ENCODE assay signal across 33 cellular contexts in genomic region chr12:79664518-79664917, GRCh38.
"Had no signal": no experiment of that assay in that cellular context is flagged by ENCODE, and none has a peak within 500 bp of the region (broad histone marks: within the 10 kb centered on the region; RNA-seq: fewer than 3 reads in every experiment).

No MANE protein-coding gene starts in this region.

- H3K27me3 ChIP-seq: neutrophil, ovary, spleen, suprapubic skin, testis, tibial artery, transverse colon, upper lobe of left lung, vagina had no signal

- H3K4me2 ChIP-seq: smooth muscle cell had no signal

- ATAC-seq: naive thymus-derived CD4-positive, alpha-beta T cell; natural killer cell; psoas muscle; right cardiac atrium; sciatic nerve; stimulated activated memory B cell treated with anti-CD40 and anti-IgM and Interleukin-4, amounts not matched to agents 10 μg/mL and 1 μg/mL and 100 μg/mL, for 72 hours; stimulated activated naive CD8-positive, alpha-beta T cell treated with anti-CD3 and anti-CD28 coated beads, Interleukin-15, amount 100 ng/mL, for 72 hours; stimulated activated naive CD8-positive, alpha-beta T cell treated with anti-CD3 and anti-CD28 coated beads, Interleukin-15, Interleukin-2, amounts not matched to agents 100 U/mL and 50 U/mL, for 24 hours had no signal

- H3K36me3 ChIP-seq: neutrophil, ovary, spleen, suprapubic skin, tibial artery, transverse colon, vagina had no signal

- H3K4me1 ChIP-seq: psoas muscle, suprapubic skin, testis had no signal

- H3K4me3 Mint-ChIP-seq: naive thymus-derived CD4-positive, alpha-beta T cell; natural killer cell; nephron progenitor cell; neural crest cell; stimulated activated memory B cell treated with anti-CD40 and anti-IgM and Interleukin-4, amounts not matched to agents 10 μg/mL and 1 μg/mL and 100 μg/mL, for 72 hours; stimulated activated naive CD8-positive, alpha-beta T cell treated with anti-CD3 and anti-CD28 coated beads, Interleukin-15, amount 100 ng/mL, for 72 hours had no signal

- H3K4me3 ChIP-seq: ovary, psoas muscle, skin epidermis, smooth muscle cell, spleen, suprapubic skin, testis, tibial artery, transverse colon, upper lobe of left lung, vagina had no signal

- DNase-seq: naive thymus-derived CD4-positive, alpha-beta T cell; natural killer cell; nephron progenitor cell; nucleus accumbens; ovary; posterior cingulate gyrus; psoas muscle; right cardiac atrium; spleen; stimulated activated CD4-positive, alpha-beta T cell treated with anti-CD3 and anti-CD28 coated beads, Interleukin-12 subunit alpha, Interleukin-12 subunit beta, amount 100 ng/mL, for 4 hours; stimulated activated CD4-positive, alpha-beta T cell treated with anti-CD3 and anti-CD28 coated beads, Interleukin-1b, Interleukin-23, amount 100 ng/mL, for 48 hours; stimulated activated CD4-positive, alpha-beta T cell treated with anti-CD3 and anti-CD28 coated beads, Interleukin-4, amount 100 ng/mL, for 1 hour; stimulated activated CD4-positive, alpha-beta T cell treated with anti-CD3 and anti-CD28 coated beads, Interleukin-4, amount 100 ng/mL, for 4 hours; stimulated activated CD8-positive, alpha-beta memory T cell treated with anti-CD3 and anti-CD28 coated beads, Interleukin-4, amount 100 ng/mL, for 48 hours; stimulated activated naive CD4-positive, alpha-beta T cell; stimulated activated naive CD8-positive, alpha-beta T cell treated with anti-CD3 and anti-CD28 coated beads, Interleukin-15, amount 100 ng/mL, for 72 hours; stimulated activated naive CD8-positive, alpha-beta T cell treated with anti-CD3 and anti-CD28 coated beads, Interleukin-15, Interleukin-2, amounts not matched to agents 100 U/mL and 50 U/mL, for 24 hours; substantia nigra; testis; tibial artery; transverse colon; upper lobe of left lung had no signal

- H3K9ac ChIP-seq: parathyroid adenoma had no signal

- H3K9me3 ChIP-seq: neutrophil, ovary, psoas muscle, spleen, suprapubic skin, testis, tibial artery, transverse colon, upper lobe of left lung, vagina had no signal

- H3K27ac Mint-ChIP-seq: naive thymus-derived CD4-positive, alpha-beta T cell; natural killer cell; nephron progenitor cell; progenitor cell of endocrine pancreas; stimulated activated memory B cell treated with anti-CD40 and anti-IgM and Interleukin-4, amounts not matched to agents 10 μg/mL and 1 μg/mL and 100 μg/mL, for 72 hours; stimulated activated naive CD8-positive, alpha-beta T cell treated with anti-CD3 and anti-CD28 coated beads, Interleukin-15, amount 100 ng/mL, for 72 hours had no signal

- H2AFZ ChIP-seq: parathyroid adenoma had no signal

- H3K36me3 Mint-ChIP-seq: naive thymus-derived CD4-positive, alpha-beta T cell; natural killer cell had no signal

- H3K4me1 Mint-ChIP-seq: naive thymus-derived CD4-positive, alpha-beta T cell; natural killer cell; stimulated activated naive CD8-positive, alpha-beta T cell treated with anti-CD3 and anti-CD28 coated beads, Interleukin-15, amount 100 ng/mL, for 72 hours had no signal

- H3K9me3 Mint-ChIP-seq: naive thymus-derived CD4-positive, alpha-beta T cell; natural killer cell; nephron progenitor cell; neural crest cell; stimulated activated memory B cell treated with anti-CD40 and anti-IgM and Interleukin-4, amounts not matched to agents 10 μg/mL and 1 μg/mL and 100 μg/mL, for 72 hours; stimulated activated naive CD8-positive, alpha-beta T cell treated with anti-CD3 and anti-CD28 coated beads, Interleukin-15, amount 100 ng/mL, for 72 hours had no signal

- FAIRE-seq: urothelium cell line had no signal

- H3K27ac ChIP-seq: neutrophil, ovary, psoas muscle, skin epidermis, spleen, suprapubic skin, testis, transverse colon, upper lobe of left lung, vagina had no signal

- H3K27me3 Mint-ChIP-seq: progenitor cell of endocrine pancreas; stimulated activated memory B cell treated with anti-CD40 and anti-IgM and Interleukin-4, amounts not matched to agents 10 μg/mL and 1 μg/mL and 100 μg/mL, for 72 hours; stimulated activated naive CD8-positive, alpha-beta T cell treated with anti-CD3 and anti-CD28 coated beads, Interleukin-15, amount 100 ng/mL, for 72 hours had no signal
